In the genomic region with DNA sequence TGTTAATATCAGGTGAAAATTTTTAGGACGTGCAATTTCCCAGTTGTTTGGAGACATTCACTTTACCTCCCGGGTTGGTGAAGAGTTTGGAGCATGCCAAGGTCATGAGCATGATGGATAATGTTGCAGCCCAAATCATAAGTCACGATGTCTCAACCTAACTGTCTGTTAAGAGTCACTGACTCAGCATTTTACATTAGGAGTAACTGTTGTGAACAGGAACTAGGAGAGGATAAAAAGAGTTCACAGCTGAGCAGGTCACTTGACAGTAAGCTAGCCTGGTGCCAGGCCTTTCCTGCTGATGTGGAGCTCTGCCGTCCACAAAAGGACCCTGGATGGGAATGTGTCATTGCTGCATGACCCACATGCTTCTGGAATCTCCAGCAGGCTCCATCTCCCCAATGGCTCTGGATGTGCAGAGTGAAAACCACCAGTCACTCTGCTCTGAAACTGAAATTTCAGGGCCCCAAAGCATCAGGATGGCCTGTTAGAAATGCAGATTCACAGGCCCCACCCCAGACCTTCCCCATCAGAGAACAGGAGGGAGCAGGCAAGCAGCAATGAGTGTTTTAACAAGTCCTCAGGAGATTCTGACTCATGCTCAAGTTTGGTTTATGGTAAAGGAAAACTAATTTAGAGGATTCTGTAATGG, we compare ENCODE assay signal across 2 cellular contexts.
TF ChIP-seq lines count a peak whose summit lies in the region.

No MANE protein-coding gene starts in this region.

TF ChIP-seq in IMR-90, 13 proteins besides CTCF, POLR2A, EP300 and RAD21:
- TF ChIP-seq MAFK (IDR thresholded peaks at IDR 0.05; ENCODE audit: low read depth, low read length) = peak; percentile 77
- no peak for TF ChIP-seq SMC3 (IDR thresholded peaks at IDR 0.05; ENCODE audit: low read depth, low read length)
- TF ChIP-seq MXI1 (IDR thresholded peaks at IDR 0.05; ENCODE audit: borderline replicate concordance, low read depth, low read length) = no peak
- TF ChIP-seq ELK1 (IDR thresholded peaks at IDR 0.05; ENCODE audit: borderline replicate concordance, low read depth, low read length) = no peak
- no peak for TF ChIP-seq NFE2L2 (IDR thresholded peaks at IDR 0.05; ENCODE audit: low read depth, low read length)

TF ChIP-seq in H1, 55 proteins besides CTCF, POLR2A, EP300 and RAD21:
- TF ChIP-seq GTF2F1 (IDR thresholded peaks at IDR 0.05; ENCODE audit: borderline replicate concordance, low read depth, low read length) (no peak), EZH2 (IDR thresholded peaks at IDR 0.05; ENCODE audit: low read depth, low read length, severe bottlenecking) (no peak), SP1 (IDR thresholded peaks at IDR 0.05; ENCODE audit: low read depth, low read length) (no peak), ATF2 (IDR thresholded peaks at IDR 0.05; ENCODE audit: low read length) (no peak), ASH2L (IDR thresholded peaks at IDR 0.05; ENCODE audit: low read length) (no peak), SIRT6 (IDR thresholded peaks at IDR 0.05; ENCODE audit: low read length) (no peak), TAF7 (optimal IDR thresholded peaks at IDR 0.05; ENCODE audit: borderline replicate concordance, low read depth, low read length) (no peak), BCL11A (IDR thresholded peaks at IDR 0.05; ENCODE audit: low read depth in 2 of 2, low read length in 2 of 2) (no peak), E2F6 (IDR thresholded peaks at IDR 0.05) (no peak), RNF2 (IDR thresholded peaks at IDR 0.05; ENCODE audit: borderline replicate concordance, low read depth, low read length, missing control alignments, poor library complexity, severe bottlenecking) (no peak)
